12 cellular contexts compared by ENCODE assay signal in the genomic region with DNA sequence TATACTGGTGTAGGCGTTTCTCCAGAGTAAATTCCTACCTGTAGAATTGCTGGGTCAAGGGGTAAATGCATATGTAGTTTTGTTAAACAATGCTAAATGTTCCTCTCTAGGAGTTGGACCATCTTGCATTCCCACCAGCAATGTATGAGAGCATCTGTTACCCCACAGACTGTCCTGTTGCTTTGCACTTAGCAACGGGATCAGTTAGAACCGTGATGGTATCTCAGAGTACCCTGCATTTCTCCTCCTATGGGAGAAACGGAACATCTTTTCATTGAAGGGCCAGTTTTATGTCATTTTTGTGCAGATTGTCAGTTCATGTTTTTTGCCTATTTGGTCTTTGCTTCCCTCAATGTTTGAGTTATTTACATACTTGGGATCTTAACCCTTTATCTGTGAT. TPM values are rescaled to one million over a fixed set of nuclear protein-coding genes. Genes with fewer than 3 reads are reported as not detected.
DNase-seq lines count a peak whose midpoint lies in the region; ATAC-seq and TF ChIP-seq lines count a peak whose summit lies in the region.
"Had no signal": no experiment of that assay in that cellular context is flagged by ENCODE, and none has a peak within 500 bp of the region (broad histone marks: within the 10 kb centered on the region; RNA-seq: fewer than 3 reads in every experiment).

No MANE protein-coding gene starts in this region.

- H3K9me3 Mint-ChIP-seq in activated CD4-positive, alpha-beta T cell treated with anti-CD3 and anti-CD28 coated beads, Interleukin-2, amount 10 ng/mL, durations not matched to agents 7 days and 5 days = no peaks in the 10 kb centered on the region
- H3K9me3 Mint-ChIP-seq in central memory CD8-positive, alpha-beta T cell = no peaks in the 10 kb centered on the region

- DNase-seq in activated CD4-positive, alpha-beta T cell treated with anti-CD3 and anti-CD28 coated beads, Interleukin-2, amount 10 ng/mL, durations not matched to agents 7 days and 5 days = no peak
- no peak for DNase-seq in activated CD4-positive, alpha-beta T cell treated with anti-CD3 and anti-CD28 coated beads, Interleukin-2, amount 50 U/mL, for 48 hours
- DNase-seq in PC-3 (no peak), psoas muscle (no peak), body of pancreas (no peak), H7 (no peak), NCI-H748 (lab: John Stamatoyannopoulos, UW; ENCODE audit: unreplicated experiment) (no peak)
- DNase-seq in central memory CD8-positive, alpha-beta T cell (ENCODE audit: low spot score in 2 of 2) = no peak
- DNase-seq: NCI-H1105, occipital lobe, thyroid gland had no signal

- H3K27ac ChIP-seq in PC-3 (ENCODE audit: low read length) = peak overlapping the region; percentile 89
- H3K27ac ChIP-seq in psoas muscle = peak overlapping the region; percentile 99
- no peak overlapping the region for H3K27ac ChIP-seq in body of pancreas

- H3K36me3 Mint-ChIP-seq in activated CD4-positive, alpha-beta T cell treated with anti-CD3 and anti-CD28 coated beads, Interleukin-2, amount 10 ng/mL, durations not matched to agents 7 days and 5 days (ENCODE audit: low read depth) = peaks cover 2% of the 10 kb centered on the region
- H3K36me3 Mint-ChIP-seq in central memory CD8-positive, alpha-beta T cell (ENCODE audit: insufficient read depth) = peaks cover 3% of the 10 kb centered on the region

- H3K9me2 ChIP-seq in PC-3 (replicated peaks; ENCODE audit: low read length) = no peaks in the 10 kb centered on the region

- H3K27me3 Mint-ChIP-seq in activated CD4-positive, alpha-beta T cell treated with anti-CD3 and anti-CD28 coated beads, Interleukin-2, amount 10 ng/mL, durations not matched to agents 7 days and 5 days = peaks cover 2% of the 10 kb centered on the region
- H3K27me3 Mint-ChIP-seq in central memory CD8-positive, alpha-beta T cell = no peaks in the 10 kb centered on the region

- TSS peak; percentile 34 for BruUV-seq in PC-3 (replicated peaks; lab: Mats Ljungman, UMichigan)

- intact Hi-C loops in PC-3 (cut with micrococcal nuclease) (loop anchor here (1.0 kb wide), 1 partner anchor 11 kb away; no protein-coding TSS in a partner anchor), psoas muscle (cut with DNase I) (no loop called here), body of pancreas (cut with DNase I) (no loop called here)

- peak overlapping the region; percentile 37 for H3K4me3 Mint-ChIP-seq in activated CD4-positive, alpha-beta T cell treated with anti-CD3 and anti-CD28 coated beads, Interleukin-2, amount 10 ng/mL, durations not matched to agents 7 days and 5 days
- peak overlapping the region; percentile 36 for H3K4me3 Mint-ChIP-seq in central memory CD8-positive, alpha-beta T cell

- H3K36me3 ChIP-seq in PC-3 (ENCODE audit: low read depth, low read length) (no peaks in the 10 kb centered on the region), psoas muscle (ENCODE audit: insufficient read depth in 1 of 2, low read depth in 1 of 2) (no peaks in the 10 kb centered on the region), body of pancreas (replicated peaks in 1 of 2; ENCODE audit: insufficient read depth in 1 of 2, low read depth in 2 of 2) (no peaks in the 10 kb centered on the region), H7 (replicated peaks; ENCODE audit: control insufficient read depth, insufficient read depth, low read length) (no peaks in the 10 kb centered on the region)
- H3K36me3 ChIP-seq: thyroid gland had no signal

- POLR2A ChIA-PET in activated CD4-positive, alpha-beta T cell treated with anti-CD3 and anti-CD28 coated beads, Interleukin-2, amount 10 ng/mL, durations not matched to agents 7 days and 5 days (lab: Charles Lee) = no interaction called here
- POLR2A ChIA-PET in PC-3 (lab: Charles Lee; ENCODE audit: unreplicated experiment) = no interaction called here

- H3K4me3 ChIP-seq in PC-3 (ENCODE audit: low read length) = peak overlapping the region; percentile 47
- H3K4me3 ChIP-seq in psoas muscle = no peak overlapping the region
- H3K4me3 ChIP-seq in body of pancreas = no peak overlapping the region
- no peak overlapping the region for H3K4me3 ChIP-seq in H7 (ENCODE audit: insufficient read depth, low read depth, low read length)
- H3K4me3 ChIP-seq: lung had no signal

- no peak for TF ChIP-seq CTCF in PC-3 (conservative IDR thresholded peaks at IDR 0.05; ENCODE audit: low read depth, low read length)
- TF ChIP-seq CTCF in psoas muscle (IDR thresholded peaks at IDR 0.05) = no peak
- TF ChIP-seq CTCF in body of pancreas (IDR thresholded peaks at IDR 0.05) = no peak

- no peak overlapping the region for H2AFZ ChIP-seq in PC-3 (ENCODE audit: low read length)

- 82 to 88% (median 82%) methylated on average over 4 of the region's 4 CpGs for WGBS in psoas muscle, 3 donors
- WGBS in body of pancreas, 2 donors = 65 to 72% methylated on average over 4 of the region's 4 CpGs

- H3K79me2 ChIP-seq in PC-3 (ENCODE audit: low read length) = no peaks in the 10 kb centered on the region

- peaks cover 46% of the 10 kb centered on the region for H3K4me1 Mint-ChIP-seq in activated CD4-positive, alpha-beta T cell treated with anti-CD3 and anti-CD28 coated beads, Interleukin-2, amount 10 ng/mL, durations not matched to agents 7 days and 5 days
- peaks cover 6% of the 10 kb centered on the region for H3K4me1 Mint-ChIP-seq in central memory CD8-positive, alpha-beta T cell

- TF ChIP-seq POLR2A in body of pancreas (IDR thresholded peaks at IDR 0.05) = no peak

- H3F3A ChIP-seq in PC-3 (ENCODE audit: low read length, unreplicated experiment) = peaks cover 12% of the 10 kb centered on the region

- H3K4me1 ChIP-seq in PC-3 (ENCODE audit: insufficient read depth, low read length) (peaks cover 42% of the 10 kb centered on the region), psoas muscle (no peaks in the 10 kb centered on the region), body of pancreas (peaks cover 11% of the 10 kb centered on the region)

- H4K20me1 ChIP-seq in PC-3 (ENCODE audit: low read length) = no peaks in the 10 kb centered on the region

- H3K9ac ChIP-seq in PC-3 (ENCODE audit: low read length) = peak overlapping the region; percentile 48

- H3K9me3 ChIP-seq in PC-3 (ENCODE audit: low read length) (no peaks in the 10 kb centered on the region), psoas muscle (no peaks in the 10 kb centered on the region), body of pancreas (no peaks in the 10 kb centered on the region)
- H3K9me3 ChIP-seq: thyroid gland had no signal

- peak overlapping the region; percentile 77 for H3K4me2 ChIP-seq in PC-3 (ENCODE audit: low read length)

- H3K27me3 ChIP-seq in PC-3 (ENCODE audit: low read length) = no peaks in the 10 kb centered on the region
- no peaks in the 10 kb centered on the region for H3K27me3 ChIP-seq in psoas muscle (ENCODE audit: insufficient read depth in 3 of 3, low read length in 2 of 3)
- H3K27me3 ChIP-seq in body of pancreas = no peaks in the 10 kb centered on the region
- no peaks in the 10 kb centered on the region for H3K27me3 ChIP-seq in H7 (ENCODE audit: control insufficient read depth, insufficient read depth, low read length)
- H3K27me3 ChIP-seq: thyroid gland had no signal

- H3K27ac Mint-ChIP-seq in activated CD4-positive, alpha-beta T cell treated with anti-CD3 and anti-CD28 coated beads, Interleukin-2, amount 10 ng/mL, durations not matched to agents 7 days and 5 days = peak overlapping the region; percentile 68
- H3K27ac Mint-ChIP-seq in central memory CD8-positive, alpha-beta T cell (ENCODE audit: low read depth) = no peak overlapping the region

- CTCF ChIA-PET in activated CD4-positive, alpha-beta T cell treated with anti-CD3 and anti-CD28 coated beads, Interleukin-2, amount 10 ng/mL, durations not matched to agents 7 days and 5 days (lab: Charles Lee) = no interaction called here
- CTCF ChIA-PET in PC-3 (lab: Charles Lee) = no interaction called here

- ATAC-seq in PC-3 (peak; percentile 18; the same call in 1 of the 2 replicates), psoas muscle (no peak), body of pancreas (no peak)
- ATAC-seq in central memory CD8-positive, alpha-beta T cell (replicated peaks; ENCODE audit: extremely low read depth, poor library complexity, severe bottlenecking) = no peak

RNA-seq across cellular contexts. Expression of a gene that starts 18.0 kb away (rescaled TPM):
- under 1 TPM in 1 of 2 experiments, not detected in 1; 0.17 TPM for total RNA-seq in activated CD4-positive, alpha-beta T cell treated with anti-CD3 and anti-CD28 coated beads, Interleukin-2, amount 10 ng/mL, durations not matched to agents 7 days and 5 days
- total RNA-seq in PC-3 (2014; rRNA removed) = 10.0 and 11.4 TPM in 2 replicates
- total RNA-seq in psoas muscle = not detected
- not detected for polyA plus RNA-seq in psoas muscle
- not detected for total RNA-seq in body of pancreas
- 0.52 and 0.94 TPM in 2 replicates for total RNA-seq in H7 (2014; rRNA removed; shearing (Covaris generic))
- total RNA-seq: occipital lobe, thyroid gland had no signal

RNA-seq across cellular contexts. Expression of a gene that starts 22.1 kb away (rescaled TPM):
- 10 to 100 TPM; 15.8 to 15.9 TPM for total RNA-seq in activated CD4-positive, alpha-beta T cell treated with anti-CD3 and anti-CD28 coated beads, Interleukin-2, amount 10 ng/mL, durations not matched to agents 7 days and 5 days
- total RNA-seq in PC-3 (2014; rRNA removed) = 31.7 and 44.1 TPM in 2 replicates
- total RNA-seq in psoas muscle = 10 to 100 TPM in 3 of 4 donors, 1 to 10 TPM in 1; 8.1 to 13.5 (median 11.6) TPM
- polyA plus RNA-seq in psoas muscle = 1 to 10 TPM; 3.6 to 5.1 (median 3.7) TPM
- total RNA-seq in body of pancreas = 10 to 100 TPM; 27.2 to 38.6 TPM
- total RNA-seq in H7 (2014; rRNA removed; shearing (Covaris generic)) = 13.0 and 14.3 TPM in 2 replicates

Comparison
In these comparisons a context has a peak if more than half of its experiments do, and no peak if none do; other contexts are left out.
1. H3K27ac ChIP-seq: peak in PC-3 (single experiment) and psoas muscle (single experiment); none in body of pancreas (0 of 4).